Comparison of ENCODE assay signal across 8 cellular contexts in genomic region chr17:81034779-81035388, GRCh38. TPM values are rescaled to one million over a fixed set of nuclear protein-coding genes. Genes with fewer than 3 reads are reported as not detected.
DNase-seq lines count a peak whose midpoint lies in the region; ATAC-seq, FAIRE-seq and TF ChIP-seq lines count a peak whose summit lies in the region.

Gene BAIAP2, plus strand, starts transcription at chr17:81035151. Its CDS starts 104 bp downstream, at chr17:81035255.

- FAIRE-seq in keratinocyte (lab: Jason Lieb, UNC): no peak

- DNase-seq in NCI-H2227 (lab: John Stamatoyannopoulos, UW; ENCODE audit: unreplicated experiment) (peak; percentile 96), cerebellar cortex (ENCODE audit: low spot score) (peak; percentile 95), keratinocyte (ENCODE audit: low read depth, low spot score) (no peak)
- DNase-seq in activated CD4-positive, CD25-positive, alpha-beta regulatory T cell treated with anti-CD3 and anti-CD28 coated beads, Interleukin-2, amount 50 U/mL, for 72 hours: peak; percentile 92
- peak; percentile 92 to 98 for DNase-seq in stimulated activated CD4-positive, alpha-beta T cell treated with anti-CD3 and anti-CD28 coated beads, Interleukin-12 subunit alpha, Interleukin-12 subunit beta, amount 100 ng/mL, for 24 hours (ENCODE audit: low read depth in 2 of 2)

- peaks cover 10 to 22% of the 10 kb centered on the region in 2 experiments for H3K36me3 ChIP-seq in keratinocyte (ENCODE audit: control insufficient read depth in 2 of 2, extremely low read depth in 1 of 2, insufficient read depth in 2 of 2, low read length in 2 of 2)

- peak within 1 kb of the TSS; percentile 99 for H3K4me2 ChIP-seq in keratinocyte (ENCODE audit: control insufficient read depth, extremely low read depth, insufficient read depth, low read depth, low read length)

- peaks cover 41% of the 10 kb centered on the region for H4K20me1 ChIP-seq in keratinocyte (ENCODE audit: control insufficient read depth, extremely low read depth, insufficient read depth, low read length)

- H3K4me3 ChIP-seq in keratinocyte (ENCODE audit: control insufficient read depth in 2 of 3, extremely low read depth in 1 of 3, insufficient read depth in 2 of 3, low read depth in 1 of 3, low read length in 3 of 3): peak within 1 kb of the TSS; percentile 83 to 84 (median 83)

- H3K4me1 ChIP-seq in keratinocyte (ENCODE audit: control insufficient read depth, extremely low read depth, insufficient read depth, low read length): peaks cover 36% of the 10 kb centered on the region

- no peaks in the 10 kb centered on the region for H3K9me3 ChIP-seq in keratinocyte (ENCODE audit: control insufficient read depth, low read depth, low read length)

- peaks cover 6% of the 10 kb centered on the region for H3K9me1 ChIP-seq in keratinocyte (ENCODE audit: control insufficient read depth, extremely low read depth, insufficient read depth, low read length)

- H2AFZ ChIP-seq in keratinocyte (ENCODE audit: control insufficient read depth, low read length): no peak within 1 kb of the TSS

- H3K27ac ChIP-seq in 22Rv1: peak within 1 kb of the TSS; percentile 69
- H3K27ac ChIP-seq in keratinocyte (ENCODE audit: control insufficient read depth, insufficient read depth, low read length): peak within 1 kb of the TSS; percentile 73

- peak within 1 kb of the TSS; percentile 89 for H3K9ac ChIP-seq in keratinocyte (ENCODE audit: control insufficient read depth, extremely low read depth, insufficient read depth, low read length)

- H3K27me3 ChIP-seq in keratinocyte (ENCODE audit: control insufficient read depth, extremely low read depth, insufficient read depth, low read length): peaks cover 12% of the 10 kb centered on the region

- peak; percentile 56 for ATAC-seq in GM18517 (IDR thresholded peaks at IDR 0.05; ENCODE audit: unreplicated experiment)
- peak; percentile 63 for ATAC-seq in HG03139 (IDR thresholded peaks at IDR 0.05; ENCODE audit: unreplicated experiment)

- H3K79me2 ChIP-seq in keratinocyte (ENCODE audit: control insufficient read depth, insufficient read depth, low read length): peaks cover 49% of the 10 kb centered on the region

- TF ChIP-seq CTCF in 22Rv1 (IDR thresholded peaks at IDR 0.05) (peak; percentile 30; the same call in 1 of the 2 replicates), keratinocyte (optimal IDR thresholded peaks at IDR 0.05 in 1 of 3, IDR thresholded peaks at IDR 0.05 in 1 of 3, conservative IDR thresholded peaks at IDR 0.05 in 1 of 3; ENCODE audit: extremely low read depth in 1 of 3, insufficient read depth in 2 of 3, low read length in 3 of 3) (peak in 1 of 3 experiments; percentile 25)

- dilution Hi-C loops in keratinocyte (cut with MboI; ENCODE audit: extremely low pct_ligation_motif_present, low sequenced_read_pairs): no loop called here

RNA-seq across cellular contexts. Expression of gene BAIAP2, which starts in this region (rescaled TPM):
- polyA plus RNA-seq in keratinocyte: 48.9 to 74.4 TPM (median 56.7 TPM) in 3 replicates
- 102 TPM for polyA plus RNA-seq in keratinocyte (2011; ENCODE audit: low read depth)
- 30.3 and 63.1 TPM in 2 replicates for polyA plus RNA-seq in keratinocyte (2011; cell fraction: cytosol; rRNA removed)
- 87.9 and 109 TPM in 2 replicates for polyA plus RNA-seq in keratinocyte (2011; cell fraction: nucleus; rRNA removed)
- polyA plus RNA-seq in keratinocyte (2012; ENCODE audit: low replicate concordance): 66.3 and 124 TPM in 2 replicates
- polyA minus RNA-seq in keratinocyte: 44.6 to 102 TPM (median 54.9 TPM) in 3 replicates
- 94.8 TPM for polyA minus RNA-seq in keratinocyte (2011; cell fraction: cytosol; rRNA and poly(A)+ RNA removed)
- polyA minus RNA-seq in keratinocyte (2011; cell fraction: nucleus; rRNA and poly(A)+ RNA removed): 66.4 and 99.6 TPM in 2 replicates
